8 cellular contexts compared by ENCODE assay signal in the genomic region with DNA sequence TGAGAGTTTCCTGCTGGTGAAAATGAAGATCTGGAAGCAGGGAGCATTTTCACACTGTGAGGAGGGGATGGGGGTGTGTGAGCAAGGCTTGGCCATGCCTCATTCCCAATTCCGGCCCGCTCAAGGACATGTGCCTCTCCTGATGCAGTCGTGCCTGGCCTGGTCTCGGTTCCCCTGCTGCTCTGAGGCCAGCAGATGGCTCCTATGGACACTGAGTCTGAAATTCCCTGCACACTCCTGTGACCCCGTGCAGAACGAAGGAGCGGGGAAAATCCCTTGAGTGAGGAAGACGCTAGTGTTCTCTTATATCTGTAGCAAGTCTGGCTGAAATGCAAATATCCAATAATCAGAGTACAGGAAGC. TPM values are rescaled to one million over a fixed set of nuclear protein-coding genes. Genes with fewer than 3 reads are reported as not detected.
DNase-seq lines count a peak whose midpoint lies in the region; ATAC-seq and TF ChIP-seq lines count a peak whose summit lies in the region.

No MANE protein-coding gene starts in this region.

- H3K4me2 ChIP-seq in SU-DHL-6 (ENCODE audit: low read depth, low read length, poor library complexity, severe bottlenecking): peak overlapping the region; percentile 62

- peak overlapping the region; percentile 64 for H3K4me3 ChIP-seq in SU-DHL-6 (ENCODE audit: insufficient read depth, low read length, poor library complexity, severe bottlenecking)
- peak overlapping the region; percentile 69 to 71 for H3K4me3 ChIP-seq in prostate gland

- H3K36me3 ChIP-seq in SU-DHL-6 (ENCODE audit: low read length) (no peaks in the 10 kb centered on the region), prostate gland (no peaks in the 10 kb centered on the region)

- H3K9me3 ChIP-seq in SU-DHL-6 (ENCODE audit: insufficient read depth, low read length): no peaks in the 10 kb centered on the region
- no peaks in the 10 kb centered on the region for H3K9me3 ChIP-seq in prostate gland

- TF ChIP-seq POLR2A in prostate gland (IDR thresholded peaks at IDR 0.05): no peak

- 0 out of 2 replicates have a peak, but pooled peaks cover 4% of the 10 kb centered on the region for H3F3A ChIP-seq in SU-DHL-6 (ENCODE audit: insufficient read depth)

- peak overlapping the region; percentile 88 for H2AFZ ChIP-seq in SU-DHL-6 (ENCODE audit: low read depth, low read length, severe bottlenecking)

- no peak for ATAC-seq in HG03039 (IDR thresholded peaks at IDR 0.05; ENCODE audit: unreplicated experiment)

- intact Hi-C loops in prostate gland (cut with DNase I): loop anchor here (1.0 to 10.0 kb wide), 2 partner anchors 24 to 180 kb away; partner anchors contain the start of gene ZNF20

- 12% methylated on average over 8 of the region's 8 CpGs for WGBS in prostate gland

- TF ChIP-seq CTCF in SU-DHL-6 (IDR thresholded peaks at IDR 0.05; ENCODE audit: insufficient read depth, low read length, poor library complexity, severe bottlenecking) (no peak), prostate gland (IDR thresholded peaks at IDR 0.05) (peak in 1 of 4 experiments; percentile 27)

- H3K9me2 ChIP-seq in SU-DHL-6 (replicated peaks; ENCODE audit: insufficient read depth, low read length): no peaks in the 10 kb centered on the region

- DNase-seq in NCI-H146 (lab: John Stamatoyannopoulos, UW): peak; percentile 77
- no peak for DNase-seq in NCI-H146 treated with DMSO at 0.1 percent for 48 hours (lab: John Stamatoyannopoulos, UW; ENCODE audit: unreplicated experiment)
- peak; percentile 12 for DNase-seq in glomerular visceral epithelial cell (ENCODE audit: extremely low spot score)
- DNase-seq in prostate gland (ENCODE audit: low spot score): peak; percentile 10
- no peak for DNase-seq in NCI-H2107 treated with DMSO at 0.1 percent for 48 hours (lab: John Stamatoyannopoulos, UW; ENCODE audit: unreplicated experiment)
- DNase-seq in NK-92 treated with Interleukin-12 subunit alpha and Interleukin-12 subunit beta, amount 100 ng/mL, for 24 hours (lab: John Stamatoyannopoulos, UW): no peak

- peak overlapping the region; percentile 51 for H3K27ac ChIP-seq in SU-DHL-6 (ENCODE audit: low read depth, low read length)
- H3K27ac ChIP-seq in prostate gland: peak overlapping the region; percentile 95 to 97

- peak overlapping the region; percentile 67 for H3K9ac ChIP-seq in SU-DHL-6 (ENCODE audit: low read length)

- no peaks in the 10 kb centered on the region for H3K79me2 ChIP-seq in SU-DHL-6 (ENCODE audit: insufficient read depth, low read length)

- no peaks in the 10 kb centered on the region for H4K20me1 ChIP-seq in SU-DHL-6 (ENCODE audit: low read depth, low read length)

- H3K27me3 ChIP-seq in SU-DHL-6 (ENCODE audit: low read length) (no peaks in the 10 kb centered on the region), prostate gland (replicated peaks; ENCODE audit: insufficient read depth) (no peaks in the 10 kb centered on the region)

- H3K4me1 ChIP-seq in prostate gland (replicated peaks): no peaks in the 10 kb centered on the region

RNA-seq across cellular contexts. Expression of gene ZNF763, which starts 0.4 kb away (rescaled TPM):
- total RNA-seq in prostate gland: 1 to 10 TPM; 4.0 to 5.6 TPM

RNA-seq across cellular contexts. Expression of gene ZNF700, which starts 39.6 kb away (rescaled TPM):
- total RNA-seq in prostate gland: 10 to 100 TPM; 16.8 to 18.0 TPM

Comparison
In these comparisons a context has a peak if more than half of its experiments do, and no peak if none do; other contexts are left out.
1. DNase-seq: peak in NCI-H146 (single experiment), glomerular visceral epithelial cell (single experiment) and prostate gland (single experiment); none in NCI-H146 treated with DMSO at 0.1 percent for 48 hours (single experiment), NCI-H2107 treated with DMSO at 0.1 percent for 48 hours (single experiment) and NK-92 treated with Interleukin-12 subunit alpha and Interleukin-12 subunit beta, amount 100 ng/mL, for 24 hours (single experiment).